18 cellular contexts compared by ENCODE assay signal in genomic region chr13:70375718-70376117, GRCh38.
A peak's percentile ranks its signal among the peaks of the same experiment; 100 is the strongest.
DNase-seq lines count a peak whose midpoint lies in the region; ATAC-seq and TF ChIP-seq lines count a peak whose summit lies in the region.
"Had no signal": no experiment of that assay in that cellular context is flagged by ENCODE, and none has a peak within 500 bp of the region (broad histone marks: within the 10 kb centered on the region; RNA-seq: fewer than 3 reads in every experiment).

No MANE protein-coding gene starts in this region.

- peak; percentile 30 for DNase-seq in D341Med (ENCODE audit: low spot score)
- peak; percentile 1 for DNase-seq in NCI-H2227 (lab: John Stamatoyannopoulos, UW; ENCODE audit: unreplicated experiment)
- DNase-seq in OCI-M1 (lab: John Stamatoyannopoulos, UW): peak; percentile 59
- DNase-seq in erythroblast (lab: John Stamatoyannopoulos, UW): peak; percentile 2 to 25
- DNase-seq in kidney tubule cell (ENCODE audit: low spot score): no peak
- DNase-seq in smooth muscle cell (lab: John Stamatoyannopoulos, UW; ENCODE audit: unreplicated experiment): no peak
- DNase-seq in GM03348 (ENCODE audit: low spot score): no peak
- DNase-seq: ACHN; Caco-2; CD4-positive, CD25-positive, alpha-beta regulatory T cell; DMS79; GM23248; NCI-H187; NK-92 treated with Interleukin-12 subunit alpha and Interleukin-12 subunit beta, amount 100 ng/mL, for 24 hours; RPMI8226; SIG-M5 had no signal

- no peaks in the 10 kb centered on the region for H3K79me2 ChIP-seq in smooth muscle cell (ENCODE audit: low read depth)

- 92% methylated on average over 2 of the region's 2 CpGs for WGBS in smooth muscle cell (ENCODE audit: low lambda C conversion rate)

- no peak overlapping the region for H2AFZ ChIP-seq in smooth muscle cell (ENCODE audit: low read depth)
- H2AFZ ChIP-seq: GM23248 had no signal

- no peaks in the 10 kb centered on the region for H4K20me1 ChIP-seq in smooth muscle cell (ENCODE audit: low read depth)

- no peak overlapping the region for H3K4me2 ChIP-seq in smooth muscle cell

- no peaks in the 10 kb centered on the region for H3K9me3 ChIP-seq in smooth muscle cell (replicated peaks; ENCODE audit: low read depth)
- H3K9me3 ChIP-seq: Caco-2 had no signal

- H3F3A ChIP-seq in smooth muscle cell (ENCODE audit: low read depth): no peaks in the 10 kb centered on the region

- H3K4me1 ChIP-seq in smooth muscle cell (ENCODE audit: low read depth): no peaks in the 10 kb centered on the region

- no peak for ATAC-seq in GM19455 (IDR thresholded peaks at IDR 0.05; ENCODE audit: unreplicated experiment)
- ATAC-seq: K562 had no signal

- H3K27me3 ChIP-seq in smooth muscle cell (ENCODE audit: low read depth): no peaks in the 10 kb centered on the region

- no peak for TF ChIP-seq CTCF in smooth muscle cell (IDR thresholded peaks at IDR 0.05; ENCODE audit: borderline replicate concordance, insufficient read depth, poor library complexity, severe bottlenecking)

- H3K36me3 ChIP-seq in smooth muscle cell (ENCODE audit: low read depth): no peaks in the 10 kb centered on the region

- H3K27ac ChIP-seq in smooth muscle cell (ENCODE audit: low read depth): no peak overlapping the region
- H3K27ac ChIP-seq: GM23248 had no signal

- TF ChIP-seq POLR2A in erythroblast (IDR thresholded peaks at IDR 0.05; ENCODE audit: low read length): no peak

- no peak overlapping the region for H3K4me3 ChIP-seq in smooth muscle cell
- H3K4me3 ChIP-seq: GM23248, K562 had no signal

- H3K9ac ChIP-seq in smooth muscle cell (ENCODE audit: low read depth): no peak overlapping the region
- H3K9ac ChIP-seq: GM23248 had no signal

Comparison
In these comparisons a context has a peak if more than half of its experiments do, and no peak if none do; other contexts are left out.
1. DNase-seq: peak in D341Med (single experiment), NCI-H2227 (single experiment), OCI-M1 (single experiment) and erythroblast (2 of 2); none in kidney tubule cell (single experiment), smooth muscle cell (single experiment) and GM03348 (single experiment).